In the genomic region with DNA sequence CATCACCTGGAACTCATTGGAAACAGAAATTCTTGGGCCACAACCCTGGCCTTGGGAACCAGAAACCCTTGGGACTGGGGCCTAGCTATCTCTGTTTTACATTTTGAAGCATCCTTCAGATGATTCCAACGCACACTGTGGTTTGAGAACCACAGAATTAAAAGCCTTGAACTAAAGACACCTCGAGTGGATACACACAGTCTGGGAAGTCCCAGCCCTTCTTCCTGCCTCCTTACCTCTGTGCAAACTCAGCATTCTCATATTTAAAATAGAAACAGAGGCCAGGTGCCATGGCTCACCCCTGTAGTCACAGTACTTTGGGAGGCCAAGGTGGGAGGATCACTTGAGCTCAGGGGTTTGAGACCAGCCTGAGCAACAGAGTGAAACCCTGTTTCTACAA, we compare ENCODE assay signal across 24 cellular contexts. TPM values are rescaled to one million over a fixed set of nuclear protein-coding genes. Genes with fewer than 3 reads are reported as not detected.
DNase-seq lines count a peak whose midpoint lies in the region; ATAC-seq and TF ChIP-seq lines count a peak whose summit lies in the region.
"Had no signal": no experiment of that assay in that cellular context is flagged by ENCODE, and none has a peak within 500 bp of the region (broad histone marks: within the 10 kb centered on the region; RNA-seq: fewer than 3 reads in every experiment).

No MANE protein-coding gene starts in this region.

- no peak for TF ChIP-seq CTCF in OCI-LY7 (conservative IDR thresholded peaks at IDR 0.05; ENCODE audit: low read length)

- in situ Hi-C loops in KBM-7 (cut with MboI; ENCODE audit: low pct_unique_long_range_greater_than_20kb, low sequenced_read_pairs) = no loop called here

- H3K27ac Mint-ChIP-seq in activated CD4-positive, alpha-beta T cell treated with anti-CD3 and anti-CD28 coated beads for 36 hours = no peak overlapping the region
- no peak overlapping the region for H3K27ac Mint-ChIP-seq in stimulated activated naive CD8-positive, alpha-beta T cell treated with anti-CD3 and anti-CD28 coated beads, Interleukin-15, amount 100 ng/mL, for 72 hours

- no peak overlapping the region for H3K27ac ChIP-seq in OCI-LY7 (ENCODE audit: low read depth, low read length, poor library complexity, severe bottlenecking)
- H3K27ac ChIP-seq: Peyer's patch, SK-N-MC had no signal

- H3K9me2 ChIP-seq in OCI-LY7 (ENCODE audit: insufficient read depth, low read length) = no peaks in the 10 kb centered on the region

- peak; percentile 48 for ATAC-seq in activated CD4-positive, alpha-beta T cell treated with anti-CD3 and anti-CD28 coated beads for 36 hours
- ATAC-seq in stimulated activated naive CD8-positive, alpha-beta T cell treated with anti-CD3 and anti-CD28 coated beads, Interleukin-15, amount 100 ng/mL, for 72 hours = peak; percentile 35
- no peak for ATAC-seq in stimulated activated naive CD8-positive, alpha-beta T cell treated with anti-CD3 and anti-CD28 coated beads, Interleukin-15, Interleukin-2, amounts not matched to agents 100 U/mL and 50 U/mL, for 24 hours
- ATAC-seq in HG03342 (IDR thresholded peaks at IDR 0.05; ENCODE audit: unreplicated experiment) = no peak
- ATAC-seq: HepG2 had no signal

- peaks cover 32% of the 10 kb centered on the region for H3K4me1 Mint-ChIP-seq in activated CD4-positive, alpha-beta T cell treated with anti-CD3 and anti-CD28 coated beads for 36 hours
- H3K4me1 Mint-ChIP-seq in stimulated activated naive CD8-positive, alpha-beta T cell treated with anti-CD3 and anti-CD28 coated beads, Interleukin-15, amount 100 ng/mL, for 72 hours = peaks cover 41% of the 10 kb centered on the region

- intact Hi-C loops in activated CD4-positive, alpha-beta T cell treated with anti-CD3 and anti-CD28 coated beads for 36 hours (cut with DNase I, micrococcal nuclease) = no loop called here
- intact Hi-C loops in OCI-LY7 (cut with micrococcal nuclease; ENCODE audit: unreplicated experiment) = loop anchor here (5.0 kb wide), 1 partner anchor 46 kb away; no protein-coding TSS in a partner anchor

- H3K36me3 Mint-ChIP-seq in activated CD4-positive, alpha-beta T cell treated with anti-CD3 and anti-CD28 coated beads for 36 hours (ENCODE audit: low read depth) = no peaks in the 10 kb centered on the region

- H2AFZ ChIP-seq in OCI-LY7 (ENCODE audit: low read length) = no peak overlapping the region; the same call in 1 of the 2 replicates

- DNase-seq in activated CD4-positive, alpha-beta T cell treated with anti-CD3 and anti-CD28 coated beads for 36 hours = peak; percentile 21
- no peak for DNase-seq in activated CD4-positive, alpha-beta T cell treated with anti-CD3 and anti-CD28 coated beads, Interleukin-2, amount 50 U/mL, for 1 hour
- no peak for DNase-seq in stimulated activated naive CD8-positive, alpha-beta T cell treated with anti-CD3 and anti-CD28 coated beads, Interleukin-15, amount 100 ng/mL, for 72 hours
- no peak for DNase-seq in stimulated activated naive CD8-positive, alpha-beta T cell treated with anti-CD3 and anti-CD28 coated beads, Interleukin-15, Interleukin-2, amounts not matched to agents 100 U/mL and 50 U/mL, for 24 hours
- peak; percentile 19 for DNase-seq in OCI-LY7 (ENCODE audit: low spot score)
- no peak for DNase-seq in GF-D8 (lab: John Stamatoyannopoulos, UW)
- no peak for DNase-seq in KBM-7
- DNase-seq: 8988T, ACHN, BE2C, Calu3, MG63, NCI-H1694, NCI-H2029 treated with DMSO at 0.1 percent for 48 hours, NCI-H526 treated with DMSO at 0.1 percent for 48 hours, OCI-M1, Peyer's patch, SIG-M5 had no signal

- H3K4me3 Mint-ChIP-seq in activated CD4-positive, alpha-beta T cell treated with anti-CD3 and anti-CD28 coated beads for 36 hours = no peak overlapping the region
- no peak overlapping the region for H3K4me3 Mint-ChIP-seq in stimulated activated naive CD8-positive, alpha-beta T cell treated with anti-CD3 and anti-CD28 coated beads, Interleukin-15, amount 100 ng/mL, for 72 hours
- H3K4me3 Mint-ChIP-seq: CD14-positive monocyte had no signal

- no peaks in the 10 kb centered on the region for H3K79me2 ChIP-seq in OCI-LY7 (ENCODE audit: insufficient read depth, low read depth, low read length)

- 0 out of 2 replicates have a peak overlapping the region, but pooled peaks have one; percentile 0 for H3K4me2 ChIP-seq in OCI-LY7 (ENCODE audit: low read length)

- H3K9me3 ChIP-seq in OCI-LY7 (ENCODE audit: low read length) = peaks cover 6% of the 10 kb centered on the region; the same call in 1 of the 2 replicates
- H3K9me3 ChIP-seq: BE2C, MG63, Peyer's patch had no signal

- no peaks in the 10 kb centered on the region for H4K20me1 ChIP-seq in OCI-LY7 (ENCODE audit: insufficient read depth, low read length)

- no peak overlapping the region for H3K4me3 ChIP-seq in OCI-LY7 (ENCODE audit: low read depth, low read length, poor library complexity, severe bottlenecking)
- H3K4me3 ChIP-seq: MG63, Peyer's patch, SK-N-MC had no signal

- H3K9me3 Mint-ChIP-seq in activated CD4-positive, alpha-beta T cell treated with anti-CD3 and anti-CD28 coated beads for 36 hours (ENCODE audit: low read depth) = no peaks in the 10 kb centered on the region
- no peaks in the 10 kb centered on the region for H3K9me3 Mint-ChIP-seq in stimulated activated naive CD8-positive, alpha-beta T cell treated with anti-CD3 and anti-CD28 coated beads, Interleukin-15, amount 100 ng/mL, for 72 hours

- BruUV-seq in OCI-LY7 (replicated peaks; lab: Mats Ljungman, UMichigan) = no TSS peak

- peaks cover 28% of the 10 kb centered on the region for H3K4me1 ChIP-seq in OCI-LY7 (ENCODE audit: insufficient read depth, low read length, poor library complexity, severe bottlenecking)
- H3K4me1 ChIP-seq: BE2C, Peyer's patch had no signal

- POLR2A ChIA-PET in activated CD4-positive, alpha-beta T cell treated with anti-CD3 and anti-CD28 coated beads for 36 hours (lab: Charles Lee) = no interaction called here
- POLR2A ChIA-PET in OCI-LY7 (lab: Charles Lee) = interaction anchor here (0.6 to 1.1 kb wide), 3 partner anchors 21 to 101 kb away, joined by 3 read pairs; a partner anchor contains a TSS

- no peaks in the 10 kb centered on the region for H3K36me3 ChIP-seq in OCI-LY7 (ENCODE audit: insufficient read depth, low read length)
- H3K36me3 ChIP-seq: BE2C, MG63, Peyer's patch had no signal

- CTCF ChIA-PET in activated CD4-positive, alpha-beta T cell treated with anti-CD3 and anti-CD28 coated beads for 36 hours (lab: Charles Lee) = no interaction called here
- CTCF ChIA-PET in OCI-LY7 (lab: Charles Lee; ENCODE audit: unreplicated experiment) = no interaction called here

- no peaks in the 10 kb centered on the region for H3K27me3 Mint-ChIP-seq in activated CD4-positive, alpha-beta T cell treated with anti-CD3 and anti-CD28 coated beads for 36 hours
- no peaks in the 10 kb centered on the region for H3K27me3 Mint-ChIP-seq in stimulated activated naive CD8-positive, alpha-beta T cell treated with anti-CD3 and anti-CD28 coated beads, Interleukin-15, amount 100 ng/mL, for 72 hours

RNA-seq across cellular contexts. Expression of a gene that starts 12.9 kb away (rescaled TPM):
- total RNA-seq in activated CD4-positive, alpha-beta T cell treated with anti-CD3 and anti-CD28 coated beads for 36 hours = not detected
- not detected in 2 replicates for total RNA-seq in OCI-LY7 (2014; rRNA removed; shearing (Covaris generic))
- total RNA-seq in OCI-LY7 (2022) = not detected in 2 replicates
- total RNA-seq: HT1080, NCI-H460, Peyer's patch had no signal

RNA-seq across cellular contexts. Expression of a gene that starts 37.7 kb away (rescaled TPM):
- total RNA-seq in activated CD4-positive, alpha-beta T cell treated with anti-CD3 and anti-CD28 coated beads for 36 hours = 100 to 1,000 TPM; 286 to 328 TPM
- total RNA-seq in OCI-LY7 (2014; rRNA removed; shearing (Covaris generic)) = 215 and 221 TPM in 2 replicates
- 223 and 231 TPM in 2 replicates for total RNA-seq in OCI-LY7 (2022)

Comparison
In these comparisons a context has a peak if more than half of its experiments do, and no peak if none do; other contexts are left out.
1. ATAC-seq: peak in activated CD4-positive, alpha-beta T cell treated with anti-CD3 and anti-CD28 coated beads for 36 hours (single experiment) and stimulated activated naive CD8-positive, alpha-beta T cell treated with anti-CD3 and anti-CD28 coated beads, Interleukin-15, amount 100 ng/mL, for 72 hours (single experiment); none in stimulated activated naive CD8-positive, alpha-beta T cell treated with anti-CD3 and anti-CD28 coated beads, Interleukin-15, Interleukin-2, amounts not matched to agents 100 U/mL and 50 U/mL, for 24 hours (single experiment) and HG03342 (single experiment).
2. DNase-seq: peak in activated CD4-positive, alpha-beta T cell treated with anti-CD3 and anti-CD28 coated beads for 36 hours (single experiment) and OCI-LY7 (single experiment); none in activated CD4-positive, alpha-beta T cell treated with anti-CD3 and anti-CD28 coated beads, Interleukin-2, amount 50 U/mL, for 1 hour (single experiment), stimulated activated naive CD8-positive, alpha-beta T cell treated with anti-CD3 and anti-CD28 coated beads, Interleukin-15, amount 100 ng/mL, for 72 hours (0 of 2), stimulated activated naive CD8-positive, alpha-beta T cell treated with anti-CD3 and anti-CD28 coated beads, Interleukin-15, Interleukin-2, amounts not matched to agents 100 U/mL and 50 U/mL, for 24 hours (single experiment), GF-D8 (single experiment) and KBM-7 (single experiment).